ENCODE assay signal across 8 cellular contexts in the genomic region with DNA sequence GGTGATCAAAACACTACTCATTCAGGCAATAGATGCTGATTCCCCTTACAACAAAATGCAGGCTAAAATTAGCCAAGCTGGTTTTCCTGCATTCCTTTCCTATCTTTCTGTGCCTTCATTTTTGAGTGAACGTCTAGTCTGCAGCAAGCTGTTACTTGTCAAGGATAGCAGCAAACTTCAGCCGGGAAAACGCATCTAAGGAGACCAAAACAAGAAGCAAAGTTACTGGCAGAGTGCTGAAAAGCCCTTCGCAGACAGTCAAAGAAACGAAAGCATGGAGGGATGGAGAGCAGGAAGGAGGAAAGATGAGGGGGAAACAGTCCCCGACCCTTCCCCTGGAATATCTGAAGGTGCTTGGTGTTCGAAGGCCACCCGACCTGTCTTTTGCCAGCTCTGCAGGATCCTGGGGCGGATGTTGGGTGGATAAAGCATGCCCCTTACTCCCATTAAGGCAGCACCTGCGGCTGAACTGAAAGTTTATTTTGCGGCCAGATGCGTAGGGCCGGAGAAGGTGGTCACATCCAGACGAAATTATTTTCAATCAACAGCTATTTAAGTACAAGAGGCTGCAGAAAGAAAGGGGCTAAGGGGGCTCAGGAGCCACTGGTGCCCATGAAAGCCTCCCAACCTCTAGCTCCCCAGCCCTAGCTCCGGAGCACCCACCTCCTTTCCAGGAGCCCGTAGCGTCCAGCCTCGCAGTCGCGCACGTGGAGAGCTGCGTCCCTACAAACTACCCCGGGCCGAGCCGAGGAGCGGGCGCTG. TPM values are rescaled to one million over a fixed set of nuclear protein-coding genes. Genes with fewer than 3 reads are reported as not detected.
DNase-seq lines count a peak whose midpoint lies in the region; ATAC-seq and TF ChIP-seq lines count a peak whose summit lies in the region.

No MANE protein-coding gene starts in this region.

- H3K9ac ChIP-seq in smooth muscle cell (ENCODE audit: low read depth), result no peak overlapping the region

- in situ Hi-C loops in GM13976 (cut with MboI; ENCODE audit: low sequenced_read_pairs, unreplicated experiment), result no loop called here

- DNase-seq in GM13976 (ENCODE audit: low spot score) (peak; percentile 15), HL-60 (ENCODE audit: low read depth in 1 of 2, low spot score in 1 of 2) (no peak), smooth muscle cell (lab: John Stamatoyannopoulos, UW; ENCODE audit: unreplicated experiment) (no peak), hypothalamus (lab: John Stamatoyannopoulos, UW) (no peak)
- DNase-seq in stimulated activated CD4-positive, alpha-beta T cell treated with anti-CD3 and anti-CD28 coated beads, Interleukin-4, amount 100 ng/mL, for 1 hour, result no peak

- peak overlapping the region; percentile 23 for H3K4me3 ChIP-seq in HL-60 (replicated peaks; ENCODE audit: insufficient read depth, low read length)
- H3K4me3 ChIP-seq in iPS-11a (ENCODE audit: low read depth, low read length), result peak overlapping the region; percentile 52
- peak overlapping the region; percentile 67 for H3K4me3 ChIP-seq in smooth muscle cell

- no peaks in the 10 kb centered on the region for H3K9me3 Mint-ChIP-seq in activated naive CD8-positive, alpha-beta T cell (ENCODE audit: low read depth)

- H3K27me3 ChIP-seq in HL-60 (ENCODE audit: insufficient read depth, poor library complexity, severe bottlenecking) (peaks cover 23% of the 10 kb centered on the region), smooth muscle cell (ENCODE audit: low read depth) (no peaks in the 10 kb centered on the region)

- peaks cover 6% of the 10 kb centered on the region for H3K4me1 Mint-ChIP-seq in activated naive CD8-positive, alpha-beta T cell (ENCODE audit: low read depth)

- ATAC-seq in HG03095 (IDR thresholded peaks at IDR 0.05; ENCODE audit: unreplicated experiment), result no peak

- H3K27ac ChIP-seq in HL-60 (replicated peaks) (no peak overlapping the region), smooth muscle cell (ENCODE audit: low read depth) (peak overlapping the region; percentile 64)

- H3K27ac Mint-ChIP-seq in activated naive CD8-positive, alpha-beta T cell, result no peak overlapping the region

- H4K20me1 ChIP-seq in smooth muscle cell (ENCODE audit: low read depth), result no peaks in the 10 kb centered on the region

- peaks cover 7% of the 10 kb centered on the region for H3K79me2 ChIP-seq in smooth muscle cell (ENCODE audit: low read depth)

- peak overlapping the region; percentile 97 for H2AFZ ChIP-seq in smooth muscle cell (ENCODE audit: low read depth)

- TF ChIP-seq CTCF in GM13976 (IDR thresholded peaks at IDR 0.05; ENCODE audit: borderline replicate concordance, control extremely low read depth, extremely low read depth, insufficient read depth, missing control alignments) (no peak), HL-60 (IDR thresholded peaks at IDR 0.05; ENCODE audit: insufficient read depth, low read length) (no peak), smooth muscle cell (IDR thresholded peaks at IDR 0.05; ENCODE audit: borderline replicate concordance, insufficient read depth, poor library complexity, severe bottlenecking) (no peak)

- peaks cover 26% of the 10 kb centered on the region for H3K27me3 Mint-ChIP-seq in activated naive CD8-positive, alpha-beta T cell

- no peaks in the 10 kb centered on the region for H3K36me3 ChIP-seq in smooth muscle cell (ENCODE audit: low read depth)

- WGBS in smooth muscle cell (ENCODE audit: low lambda C conversion rate), result 2% methylated on average over 27 of the region's 27 CpGs

- H3K4me2 ChIP-seq in smooth muscle cell, result peak overlapping the region; percentile 100

- H3F3A ChIP-seq in smooth muscle cell (ENCODE audit: low read depth), result peaks cover 11% of the 10 kb centered on the region

- no peaks in the 10 kb centered on the region for H3K36me3 Mint-ChIP-seq in activated naive CD8-positive, alpha-beta T cell

- no peaks in the 10 kb centered on the region for H3K9me3 ChIP-seq in smooth muscle cell (replicated peaks; ENCODE audit: low read depth)

- H3K4me3 Mint-ChIP-seq in activated naive CD8-positive, alpha-beta T cell, result peak overlapping the region; percentile 74

- H3K4me1 ChIP-seq in smooth muscle cell (ENCODE audit: low read depth), result peaks cover 23% of the 10 kb centered on the region

RNA-seq across cellular contexts. Expression of gene FERMT1, which starts 0.5 kb away (rescaled TPM):
- total RNA-seq in smooth muscle cell, result 11.2 and 13.8 TPM in 2 replicates
- polyA plus RNA-seq in smooth muscle cell, result 0.79 and 8.3 TPM in 2 replicates
